9 cellular contexts compared by ENCODE assay signal in the genomic region with DNA sequence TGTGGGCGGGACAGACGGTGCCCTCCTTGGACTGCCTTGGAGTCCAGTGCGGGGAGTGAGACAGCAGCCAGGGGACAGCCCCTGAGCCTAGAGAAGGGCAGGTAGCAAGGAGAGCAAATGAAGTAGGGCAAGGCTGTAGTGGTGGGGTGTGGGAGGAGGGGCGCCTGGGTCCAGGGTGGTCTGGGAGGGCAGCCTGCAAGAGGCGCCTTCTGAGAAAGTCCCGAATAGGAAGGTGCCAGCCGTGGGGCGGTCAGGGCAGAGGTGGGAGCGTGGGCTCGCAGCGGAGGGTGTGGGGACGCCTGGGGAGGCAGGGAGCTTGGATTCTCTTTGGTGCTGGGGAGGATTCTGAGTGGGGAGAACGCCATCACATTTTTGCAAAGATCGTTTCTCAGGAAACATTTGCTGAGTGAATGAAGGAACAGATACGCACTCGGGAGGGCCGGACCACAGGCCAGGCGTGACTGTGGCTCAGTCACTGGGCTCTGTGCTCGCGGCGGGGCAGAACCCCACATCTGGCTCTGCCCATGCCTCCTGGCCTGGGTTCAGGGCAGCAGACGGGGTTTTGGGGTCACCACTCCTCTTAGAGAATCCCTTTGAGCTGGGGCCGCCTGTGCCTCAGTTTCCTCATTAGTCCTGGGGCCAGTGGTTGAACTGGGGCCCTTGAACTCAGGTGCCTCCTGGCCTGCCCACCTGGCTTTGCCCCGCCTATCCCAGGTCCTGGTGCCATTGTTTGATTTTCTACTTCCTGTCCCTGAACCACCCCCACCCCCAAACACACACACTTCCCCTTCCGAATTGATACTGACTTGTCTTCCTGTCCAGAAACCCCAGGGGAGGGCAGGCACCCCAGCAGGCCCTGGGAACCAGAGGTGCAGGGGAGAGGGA. TPM values are rescaled to one million over a fixed set of nuclear protein-coding genes. Genes with fewer than 3 reads are reported as not detected.
DNase-seq lines count a peak whose midpoint lies in the region; ATAC-seq and TF ChIP-seq lines count a peak whose summit lies in the region.
"Had no signal": no experiment of that assay in that cellular context is flagged by ENCODE, and none has a peak within 500 bp of the region (broad histone marks: within the 10 kb centered on the region; RNA-seq: fewer than 3 reads in every experiment).

No MANE protein-coding gene starts in this region.

- intact Hi-C loops in gastrocnemius medialis (cut with DNase I; ENCODE audit: low total_unique reads) (no loop called here), sciatic nerve (cut with DNase I) (no loop called here)

- peaks cover 0 to 12% of the 10 kb centered on the region in 2 donors for H3K36me3 ChIP-seq in gastrocnemius medialis

- peak overlapping the region in 2 of 4 donors; percentile 24 to 33 for H3K4me3 ChIP-seq in gastrocnemius medialis

- H3K27ac Mint-ChIP-seq in central memory CD8-positive, alpha-beta T cell (ENCODE audit: low read depth), result peak overlapping the region; percentile 84

- H3K27ac ChIP-seq in gastrocnemius medialis, result peak overlapping the region; percentile 91 to 99 (median 97)
- H3K27ac ChIP-seq: 22Rv1 had no signal

- H3K27me3 ChIP-seq in gastrocnemius medialis, result no peaks in the 10 kb centered on the region

- no peaks in the 10 kb centered on the region for H3K9me3 ChIP-seq in gastrocnemius medialis

- peak overlapping the region; percentile 59 for H3K4me3 Mint-ChIP-seq in central memory CD8-positive, alpha-beta T cell

- TF ChIP-seq POLR2A in gastrocnemius medialis (IDR thresholded peaks at IDR 0.05), result no peak

- DNase-seq in DMS153 (lab: John Stamatoyannopoulos, UW), result peak; percentile 55
- no peak for DNase-seq in DMS153 treated with DMSO at 0.1 percent for 48 hours (lab: John Stamatoyannopoulos, UW; ENCODE audit: unreplicated experiment)
- DNase-seq in NOMO-1 (lab: John Stamatoyannopoulos, UW; ENCODE audit: unreplicated experiment in 2 of 2), result peak; percentile 24 to 65
- no peak for DNase-seq in central memory CD8-positive, alpha-beta T cell (ENCODE audit: low spot score in 2 of 2)
- DNase-seq in gastrocnemius medialis, result no peak
- no peak for DNase-seq in sciatic nerve (ENCODE audit: low spot score)
- no peak for DNase-seq in ACHN

- no peaks in the 10 kb centered on the region for H3K27me3 Mint-ChIP-seq in central memory CD8-positive, alpha-beta T cell

- peaks cover 77 to 84% of the 10 kb centered on the region in 2 donors for H3K4me1 ChIP-seq in gastrocnemius medialis

- H3K36me3 Mint-ChIP-seq in central memory CD8-positive, alpha-beta T cell (ENCODE audit: insufficient read depth), result peaks cover 19% of the 10 kb centered on the region

- H3K9me3 Mint-ChIP-seq in central memory CD8-positive, alpha-beta T cell, result no peaks in the 10 kb centered on the region

- H3K4me1 Mint-ChIP-seq in central memory CD8-positive, alpha-beta T cell, result peaks cover 41% of the 10 kb centered on the region

- TF ChIP-seq CTCF in gastrocnemius medialis (IDR thresholded peaks at IDR 0.05 in 4 of 5, conservative IDR thresholded peaks at IDR 0.05 in 1 of 5), result no peak

- ATAC-seq in central memory CD8-positive, alpha-beta T cell (replicated peaks; ENCODE audit: extremely low read depth, poor library complexity, severe bottlenecking), result peak; percentile 21
- ATAC-seq in gastrocnemius medialis, result no peak
- ATAC-seq in HG03135 (IDR thresholded peaks at IDR 0.05; ENCODE audit: unreplicated experiment), result no peak
- no peak for ATAC-seq in sciatic nerve

- in situ Hi-C loops in gastrocnemius medialis (cut with MboI; ENCODE audit: low sequenced_read_pairs in 4 of 4) (no loop called here), ACHN (cut with HindIII; ENCODE audit: low pct_ligation_motif_present, low pct_unique_long_range_greater_than_20kb, low sequenced_read_pairs) (no loop called here)

RNA-seq across cellular contexts. Expression of a gene that starts 4.2 kb away (rescaled TPM):
- total RNA-seq in gastrocnemius medialis (10 to 100 TPM; 22.5 to 94.5 (median 78.1) TPM), sciatic nerve (40.0 TPM)

Comparison
In these comparisons a context has a peak if more than half of its experiments do, and no peak if none do; other contexts are left out.
1. DNase-seq: peak in DMS153 (single experiment) and NOMO-1 (2 of 2); none in DMS153 treated with DMSO at 0.1 percent for 48 hours (single experiment), central memory CD8-positive, alpha-beta T cell (0 of 2), gastrocnemius medialis (0 of 2), sciatic nerve (single experiment) and ACHN (single experiment).